Comparison of ENCODE assay signal across 21 cellular contexts in the genomic region with DNA sequence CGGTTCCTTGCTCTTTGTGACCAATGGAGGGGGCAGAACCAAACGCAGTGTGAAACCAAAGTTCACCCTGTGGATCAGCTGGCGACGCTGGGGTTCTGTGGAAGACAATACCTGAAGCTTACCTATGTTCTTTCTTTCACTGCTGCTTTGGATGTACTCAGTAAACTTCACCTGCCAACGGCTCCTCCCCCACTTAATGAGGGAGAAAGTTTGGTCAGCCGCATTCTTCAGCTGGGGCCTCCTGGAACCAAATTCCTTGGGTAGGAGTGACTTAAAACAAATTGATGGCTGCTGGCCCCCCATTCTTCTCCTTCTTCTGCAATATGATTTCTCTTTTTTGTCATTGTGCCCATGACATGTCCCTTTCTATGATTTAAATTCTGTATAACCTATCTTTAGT.
A peak's percentile ranks its signal among the peaks of the same experiment; 100 is the strongest.
DNase-seq lines count a peak whose midpoint lies in the region; ATAC-seq and TF ChIP-seq lines count a peak whose summit lies in the region.
"Had no signal": no experiment of that assay in that cellular context is flagged by ENCODE, and none has a peak within 500 bp of the region (broad histone marks: within the 10 kb centered on the region; RNA-seq: fewer than 3 reads in every experiment).

No MANE protein-coding gene starts in this region.

- BruUV-seq in Calu3 (replicated peaks; lab: Mats Ljungman, UMichigan) = no TSS peak

- no peak overlapping the region for H3K27ac ChIP-seq in iPS-20b (ENCODE audit: low read length)
- no peak overlapping the region for H3K27ac ChIP-seq in mesendoderm (ENCODE audit: low read depth, low read length)
- no peak overlapping the region for H3K27ac ChIP-seq in Karpas-422 (ENCODE audit: low read length)

- no peaks in the 10 kb centered on the region; the same call in 1 of the 2 replicates for H3K36me3 Mint-ChIP-seq in WTC11
- no peaks in the 10 kb centered on the region for H3K36me3 Mint-ChIP-seq in Calu3 (ENCODE audit: insufficient read depth, unreplicated experiment)
- H3K36me3 Mint-ChIP-seq: CD14-positive monocyte had no signal

- H3K27ac Mint-ChIP-seq in WTC11 = peak overlapping the region; percentile 9; the same call in 1 of the 2 replicates
- no peak overlapping the region for H3K27ac Mint-ChIP-seq in Calu3 (ENCODE audit: unreplicated experiment)
- H3K27ac Mint-ChIP-seq: CD14-positive monocyte had no signal

- no peak overlapping the region for H2BK15ac ChIP-seq in mesendoderm (replicated peaks; ENCODE audit: low read depth)

- no peak overlapping the region for H3K4ac ChIP-seq in mesendoderm (ENCODE audit: low read depth, low read length)

- no peak overlapping the region for H4K5ac ChIP-seq in mesendoderm (ENCODE audit: low read length)

- DNase-seq in ELF-1 (ENCODE audit: low read depth, low spot score) = peak; percentile 31
- DNase-seq in WTC11 (ENCODE audit: low spot score) = peak; percentile 31
- DNase-seq in mesendoderm = peak; percentile 69
- DNase-seq in SIG-M5 treated with dmso at 0.1 percent for 504 hours (lab: John Stamatoyannopoulos, UW; ENCODE audit: unreplicated experiment) = no peak
- DNase-seq in Karpas-422 = no peak
- no peak for DNase-seq in Calu3
- DNase-seq: 8988T, ACHN, BE2C, KBM-7, MG63, NCI-H1105 treated with DMSO at 0.1 percent for 48 hours, NCI-H2029, NCI-H446, NCI-H524 treated with DMSO at 0.1 percent for 48 hours, NCI-H774, PC-3, Right ventricle myocardium superior had no signal

- no peak overlapping the region for H4K8ac ChIP-seq in mesendoderm (ENCODE audit: low read depth, low read length)

- no peak overlapping the region for H2AK5ac ChIP-seq in mesendoderm (ENCODE audit: low read length)

- H3K4me1 ChIP-seq in iPS-20b (ENCODE audit: insufficient read depth, low read length) (peaks cover 13% of the 10 kb centered on the region), mesendoderm (ENCODE audit: control insufficient read depth, low read depth, low read length) (no peaks in the 10 kb centered on the region), Karpas-422 (ENCODE audit: low read length) (no peaks in the 10 kb centered on the region)
- H3K4me1 ChIP-seq: BE2C had no signal

- intact Hi-C loops in Calu3 (cut with micrococcal nuclease; ENCODE audit: unreplicated experiment) = no loop called here

- no peak overlapping the region for H3K23ac ChIP-seq in mesendoderm (ENCODE audit: low read length)

- no CpG with 5 or more reads among the region's 6 CpGs for WGBS in mesendoderm (ENCODE audit: extremely low coverage, insufficient coverage, low lambda C conversion rate)

- H3K4me3 ChIP-seq in iPS-20b (ENCODE audit: low read length) (no peak overlapping the region), mesendoderm (ENCODE audit: low read length) (no peak overlapping the region), Karpas-422 (ENCODE audit: low read length) (no peak overlapping the region)
- H3K4me3 ChIP-seq: MG63 had no signal

- H3K56ac ChIP-seq in mesendoderm (ENCODE audit: low read length) = no peak overlapping the region

- H3K4me1 Mint-ChIP-seq in WTC11 (peaks cover 23% of the 10 kb centered on the region), Calu3 (ENCODE audit: low read depth, unreplicated experiment) (no peaks in the 10 kb centered on the region)
- H3K4me1 Mint-ChIP-seq: CD14-positive monocyte had no signal

- H3K9me3 ChIP-seq in iPS-20b (ENCODE audit: insufficient read depth, low read depth, low read length) (no peaks in the 10 kb centered on the region), Karpas-422 (ENCODE audit: low read length) (no peaks in the 10 kb centered on the region)
- H3K9me3 ChIP-seq: BE2C, MG63 had no signal

- no peaks in the 10 kb centered on the region for H3K79me1 ChIP-seq in mesendoderm (ENCODE audit: low read length)

- H3K9ac ChIP-seq in iPS-20b (ENCODE audit: low read depth, low read length) (peak overlapping the region; percentile 16; the same call in 1 of the 2 replicates), mesendoderm (ENCODE audit: low read length) (no peak overlapping the region), Karpas-422 (ENCODE audit: low read length) (no peak overlapping the region)

- TF ChIP-seq CTCF in WTC11 (IDR thresholded peaks at IDR 0.05) (no peak), Calu3 (IDR thresholded peaks at IDR 0.05; ENCODE audit: unreplicated experiment) (no peak)

- H4K20me1 ChIP-seq in Karpas-422 (ENCODE audit: insufficient read depth, low read depth, low read length) = no peaks in the 10 kb centered on the region

- H3K18ac ChIP-seq in mesendoderm (ENCODE audit: low read length) = no peak overlapping the region

- H3K36me3 ChIP-seq in iPS-20b (ENCODE audit: insufficient read depth, low read depth, low read length) = peaks cover 45% of the 10 kb centered on the region
- H3K36me3 ChIP-seq in mesendoderm (ENCODE audit: control insufficient read depth, insufficient read depth, low read length) = no peaks in the 10 kb centered on the region
- H3K36me3 ChIP-seq in Karpas-422 (ENCODE audit: insufficient read depth, low read length) = no peaks in the 10 kb centered on the region
- H3K36me3 ChIP-seq: MG63 had no signal

- H2BK120ac ChIP-seq in mesendoderm (ENCODE audit: low read depth, low read length) = no peak overlapping the region

- H3K4me3 Mint-ChIP-seq in WTC11 (no peak overlapping the region), Calu3 (ENCODE audit: low read depth, unreplicated experiment) (no peak overlapping the region)
- H3K4me3 Mint-ChIP-seq: CD14-positive monocyte had no signal

- H2AFZ ChIP-seq in Karpas-422 (ENCODE audit: low read length) = no peak overlapping the region

- no peaks in the 10 kb centered on the region for H3K27me3 ChIP-seq in iPS-20b (ENCODE audit: insufficient read depth, low read length)
- no peaks in the 10 kb centered on the region for H3K27me3 ChIP-seq in mesendoderm (ENCODE audit: insufficient read depth, low read length, poor library complexity)
- no peaks in the 10 kb centered on the region for H3K27me3 ChIP-seq in Karpas-422 (ENCODE audit: low read length)
- H3K27me3 ChIP-seq: BE2C, MG63 had no signal

- H3K9me2 ChIP-seq in Karpas-422 (replicated peaks; ENCODE audit: insufficient read depth, low read length) = no peaks in the 10 kb centered on the region

- POLR2A ChIA-PET in WTC11 (lab: Charles Lee) = interaction anchor here (1.1 kb wide), 1 partner anchor 23 kb away, joined by 3 read pairs; no protein-coding TSS in a partner anchor

- ATAC-seq in WTC11 (peak; percentile 67), GM18517 (IDR thresholded peaks at IDR 0.05; ENCODE audit: unreplicated experiment) (no peak)
- ATAC-seq: PC-3 had no signal

- CTCF ChIA-PET in WTC11 (lab: Charles Lee) (interaction anchor here (1.1 to 1.8 kb wide), 3 partner anchors 14 to 381 kb away, joined by 3 to 6 read pairs (median 5); no protein-coding TSS in a partner anchor), Calu3 (lab: Charles Lee) (no interaction called here)

- H2BK5ac ChIP-seq in mesendoderm (ENCODE audit: low read length) = no peak overlapping the region

- no peaks in the 10 kb centered on the region for H3K9me3 Mint-ChIP-seq in WTC11
- H3K9me3 Mint-ChIP-seq in Calu3 (ENCODE audit: low read depth, unreplicated experiment) = no peaks in the 10 kb centered on the region

- H3K4me2 ChIP-seq in mesendoderm (ENCODE audit: low read length) (no peak overlapping the region), Karpas-422 (ENCODE audit: low read depth, low read length, poor library complexity, severe bottlenecking) (no peak overlapping the region)

- H3K79me2 ChIP-seq in mesendoderm (ENCODE audit: control insufficient read depth, insufficient read depth, low read length) (no peaks in the 10 kb centered on the region), Karpas-422 (ENCODE audit: low read length) (no peaks in the 10 kb centered on the region)

- H3K27me3 Mint-ChIP-seq in WTC11 (ENCODE audit: low read depth) = no peaks in the 10 kb centered on the region
- H3K27me3 Mint-ChIP-seq in Calu3 (ENCODE audit: unreplicated experiment) = no peaks in the 10 kb centered on the region

TF ChIP-seq in WTC11, 78 proteins besides CTCF, POLR2A, EP300 and RAD21:
- TF ChIP-seq TP53 (CRISPR knock-in tag; IDR thresholded peaks at IDR 0.05) (no peak), GABPB1 (CRISPR knock-in tag; IDR thresholded peaks at IDR 0.05) (no peak), FOXK1 (CRISPR knock-in tag; IDR thresholded peaks at IDR 0.05) (no peak)
- TF ChIP-seq, protein P1, sequence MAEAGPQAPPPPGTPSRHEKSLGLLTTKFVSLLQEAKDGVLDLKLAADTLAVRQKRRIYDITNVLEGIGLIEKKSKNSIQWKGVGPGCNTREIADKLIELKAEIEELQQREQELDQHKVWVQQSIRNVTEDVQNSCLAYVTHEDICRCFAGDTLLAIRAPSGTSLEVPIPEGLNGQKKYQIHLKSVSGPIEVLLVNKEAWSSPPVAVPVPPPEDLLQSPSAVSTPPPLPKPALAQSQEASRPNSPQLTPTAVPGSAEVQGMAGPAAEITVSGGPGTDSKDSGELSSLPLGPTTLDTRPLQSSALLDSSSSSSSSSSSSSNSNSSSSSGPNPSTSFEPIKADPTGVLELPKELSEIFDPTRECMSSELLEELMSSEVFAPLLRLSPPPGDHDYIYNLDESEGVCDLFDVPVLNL (CRISPR knock-in tag; IDR thresholded peaks at IDR 0.05; ENCODE audit: borderline replicate concordance, low read depth) = no peak
TF ChIP-seq in WTC11: peak in this region for 0.

Comparison
In these comparisons a context has a peak if more than half of its experiments do, and no peak if none do; other contexts are left out.
1. DNase-seq: peak in ELF-1 (single experiment), WTC11 (single experiment) and mesendoderm (single experiment); none in SIG-M5 treated with dmso at 0.1 percent for 504 hours (single experiment), Karpas-422 (single experiment) and Calu3 (single experiment).